Comparison of ENCODE assay signal across 13 cellular contexts in the genomic region with DNA sequence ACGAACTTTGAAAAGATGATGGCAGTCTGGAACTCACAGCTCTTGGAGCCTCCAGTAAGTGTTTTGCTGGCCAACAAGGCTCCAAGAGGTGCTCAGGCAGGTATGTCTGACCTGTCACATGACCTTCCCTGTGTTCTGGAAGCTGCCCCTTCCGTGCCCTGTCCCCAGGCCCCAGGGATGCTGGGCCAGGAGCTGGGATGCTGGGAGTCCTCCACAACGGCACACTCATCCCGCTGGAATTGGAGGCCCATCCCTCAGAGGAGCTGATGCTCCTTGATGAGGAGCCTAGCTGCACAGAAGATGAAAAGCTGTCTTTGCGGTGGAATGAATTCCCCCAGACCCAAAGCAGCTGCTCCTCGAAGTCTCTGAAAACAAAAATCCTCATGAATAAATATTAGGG. TPM values are rescaled to one million over a fixed set of nuclear protein-coding genes. Genes with fewer than 3 reads are reported as not detected.
DNase-seq lines count a peak whose midpoint lies in the region; ATAC-seq and TF ChIP-seq lines count a peak whose summit lies in the region.
"Had no signal": no experiment of that assay in that cellular context is flagged by ENCODE, and none has a peak within 500 bp of the region (broad histone marks: within the 10 kb centered on the region; RNA-seq: fewer than 3 reads in every experiment).

No MANE protein-coding gene starts in this region.

- POLR2A ChIA-PET in PC-3 (lab: Charles Lee; ENCODE audit: unreplicated experiment), result interaction anchor here (0.9 to 1.4 kb wide), 3 partner anchors 9 to 14 kb away, joined by 3 to 8 read pairs (median 4); no protein-coding TSS in a partner anchor

- no peak overlapping the region for H3K4me3 Mint-ChIP-seq in activated T-cell treated with anti-CD3 and anti-CD28 coated beads, Interleukin-2, amount 50 U/mL, for 24 hours

- H3K36me3 ChIP-seq in PC-3 (ENCODE audit: low read depth, low read length) (no peaks in the 10 kb centered on the region), mammary epithelial cell (ENCODE audit: insufficient read depth, low read length) (no peaks in the 10 kb centered on the region), skeletal muscle satellite cell (ENCODE audit: insufficient read depth, low read length) (no peaks in the 10 kb centered on the region), ascending aorta (no peaks in the 10 kb centered on the region)
- H3K36me3 ChIP-seq: thoracic aorta had no signal

- H3K27me3 ChIP-seq in PC-3 (ENCODE audit: low read length), result no peaks in the 10 kb centered on the region
- H3K27me3 ChIP-seq in mammary epithelial cell (ENCODE audit: insufficient read depth, low read length), result no peaks in the 10 kb centered on the region
- H3K27me3 ChIP-seq in skeletal muscle satellite cell (ENCODE audit: control insufficient read depth, insufficient read depth, low read length), result no peaks in the 10 kb centered on the region
- H3K27me3 ChIP-seq in ascending aorta, result no peaks in the 10 kb centered on the region

- in situ Hi-C loops in mammary epithelial cell (cut with MboI; ENCODE audit: low sequenced_read_pairs in 2 of 2), result no loop called here

- 33% methylated on average over 3 of the region's 6 CpGs for WGBS in mammary epithelial cell (ENCODE audit: low coverage, missing lambda C conversion rate)

- H3K4me3 ChIP-seq in PC-3 (ENCODE audit: low read length) (no peak overlapping the region; the same call in 1 of the 2 replicates), mammary epithelial cell (replicated peaks in 1 of 3; ENCODE audit: insufficient read depth in 1 of 3, low read depth in 2 of 3, low read length in 3 of 3) (no peak overlapping the region), skeletal muscle satellite cell (ENCODE audit: low read length) (no peak overlapping the region), ascending aorta (no peak overlapping the region)
- H3K4me3 ChIP-seq: SK-N-MC, thoracic aorta had no signal

- H3K27ac ChIP-seq in PC-3 (ENCODE audit: low read length) (peak overlapping the region; percentile 97), mammary epithelial cell (ENCODE audit: insufficient read depth, low read depth, low read length) (peak overlapping the region; percentile 83), ascending aorta (no peak overlapping the region)
- H3K27ac ChIP-seq: parathyroid adenoma, SK-N-MC, thoracic aorta had no signal

- no peaks in the 10 kb centered on the region for H3K9me2 ChIP-seq in PC-3 (replicated peaks; ENCODE audit: low read length)

- ATAC-seq in PC-3, result peak; percentile 28

- peaks cover 17% of the 10 kb centered on the region for H3F3A ChIP-seq in PC-3 (ENCODE audit: low read length, unreplicated experiment)

- peak overlapping the region; percentile 76 for H3K27ac Mint-ChIP-seq in activated T-cell treated with anti-CD3 and anti-CD28 coated beads, Interleukin-2, amount 50 U/mL, for 24 hours

- no peak for TF ChIP-seq CTCF in PC-3 (conservative IDR thresholded peaks at IDR 0.05; ENCODE audit: low read depth, low read length)
- no peak for TF ChIP-seq CTCF in mammary epithelial cell (conservative IDR thresholded peaks at IDR 0.05 in 1 of 2, IDR thresholded peaks at IDR 0.05 in 1 of 2; ENCODE audit: extremely low read depth in 1 of 2, insufficient read depth in 1 of 2, low read depth in 1 of 2, low read length in 2 of 2)
- no peak for TF ChIP-seq CTCF in ascending aorta (IDR thresholded peaks at IDR 0.05)

- dilution Hi-C loops in mammary epithelial cell (cut with HindIII; ENCODE audit: low sequenced_read_pairs), result no loop called here

- H3K4me1 ChIP-seq in PC-3 (ENCODE audit: insufficient read depth, low read length) (peaks cover 59% of the 10 kb centered on the region), mammary epithelial cell (ENCODE audit: insufficient read depth, low read length) (peaks cover 59% of the 10 kb centered on the region), skeletal muscle satellite cell (ENCODE audit: control insufficient read depth, insufficient read depth, low read length) (peaks cover 57% of the 10 kb centered on the region), ascending aorta (no peaks in the 10 kb centered on the region)
- H3K4me1 ChIP-seq: parathyroid adenoma had no signal

- H3K9me3 Mint-ChIP-seq in activated T-cell treated with anti-CD3 and anti-CD28 coated beads, Interleukin-2, amount 50 U/mL, for 24 hours, result no peaks in the 10 kb centered on the region

- peaks cover 37% of the 10 kb centered on the region for H3K4me1 Mint-ChIP-seq in activated T-cell treated with anti-CD3 and anti-CD28 coated beads, Interleukin-2, amount 50 U/mL, for 24 hours (ENCODE audit: low read depth)

- H3K9me3 ChIP-seq in PC-3 (ENCODE audit: low read length) (no peaks in the 10 kb centered on the region), mammary epithelial cell (replicated peaks; ENCODE audit: insufficient read depth, low read length) (no peaks in the 10 kb centered on the region), skeletal muscle satellite cell (replicated peaks; ENCODE audit: low read length) (no peaks in the 10 kb centered on the region), ascending aorta (no peaks in the 10 kb centered on the region)
- H3K9me3 ChIP-seq: thoracic aorta had no signal

- H3K9ac ChIP-seq in PC-3 (ENCODE audit: low read length), result peak overlapping the region; percentile 79
- peak overlapping the region; percentile 36 for H3K9ac ChIP-seq in mammary epithelial cell (ENCODE audit: insufficient read depth, low read length)
- H3K9ac ChIP-seq in skeletal muscle satellite cell (ENCODE audit: low read depth, low read length), result peak overlapping the region; percentile 86
- H3K9ac ChIP-seq: parathyroid adenoma had no signal

- H3K4me2 ChIP-seq in PC-3 (ENCODE audit: low read length), result peak overlapping the region; percentile 63
- H3K4me2 ChIP-seq in mammary epithelial cell (ENCODE audit: insufficient read depth, low read depth, low read length), result peak overlapping the region; percentile 63
- peak overlapping the region; percentile 50 for H3K4me2 ChIP-seq in skeletal muscle satellite cell (ENCODE audit: low read length)

- H2AFZ ChIP-seq in PC-3 (ENCODE audit: low read length) (peak overlapping the region; percentile 42), mammary epithelial cell (ENCODE audit: low read depth, low read length) (peak overlapping the region; percentile 61)
- H2AFZ ChIP-seq: parathyroid adenoma had no signal

- intact Hi-C loops in PC-3 (cut with micrococcal nuclease) (loop anchor here (1.0 to 10.0 kb wide), 2 partner anchors 11 to 458 kb away; no protein-coding TSS in a partner anchor), mammary epithelial cell (cut with micrococcal nuclease) (loop anchor here (1.0 to 10.0 kb wide), 3 partner anchors 10 to 458 kb away; no protein-coding TSS in a partner anchor), ascending aorta (cut with DNase I) (no loop called here)

- BruUV-seq in PC-3 (replicated peaks; lab: Mats Ljungman, UMichigan) (TSS peak; percentile 93), mammary epithelial cell (replicated peaks; lab: Mats Ljungman, UMichigan) (TSS peak; percentile 72)

- H3K27me3 Mint-ChIP-seq in activated T-cell treated with anti-CD3 and anti-CD28 coated beads, Interleukin-2, amount 50 U/mL, for 24 hours, result peaks cover 4% of the 10 kb centered on the region

- DNase-seq in activated T-cell treated with anti-CD3 and anti-CD28 coated beads, Interleukin-2, amount 50 U/mL, for 24 hours, result no peak
- no peak for DNase-seq in activated T-cell treated with anti-CD3 and anti-CD28 coated beads for 4 hours
- DNase-seq in PC-3, result no peak
- no peak for DNase-seq in mammary epithelial cell
- DNase-seq in stimulated activated naive CD4-positive, alpha-beta T cell treated with Interleukin-2 at 50 U/mL for 16 hours (lab: John Stamatoyannopoulos, UW), result no peak
- DNase-seq in foreskin melanocyte, result no peak
- no peak for DNase-seq in ascending aorta (ENCODE audit: low spot score in 2 of 2)
- DNase-seq: NCI-H69 had no signal

- no peaks in the 10 kb centered on the region for H3K79me2 ChIP-seq in PC-3 (ENCODE audit: low read length)
- no peaks in the 10 kb centered on the region for H3K79me2 ChIP-seq in mammary epithelial cell (ENCODE audit: insufficient read depth, low read length)
- H3K79me2 ChIP-seq: parathyroid adenoma had no signal

- CTCF ChIA-PET in PC-3 (lab: Charles Lee) (interaction anchor here (0.6 to 1.3 kb wide), 5 partner anchors 9 to 175 kb away, joined by 3 to 7 read pairs (median 3); no protein-coding TSS in a partner anchor), mammary epithelial cell (lab: Charles Lee; ENCODE audit: low non-redundant PET) (no interaction called here)

- no peaks in the 10 kb centered on the region for H3K36me3 Mint-ChIP-seq in activated T-cell treated with anti-CD3 and anti-CD28 coated beads, Interleukin-2, amount 50 U/mL, for 24 hours (ENCODE audit: low read depth)

- no peaks in the 10 kb centered on the region for H4K20me1 ChIP-seq in PC-3 (ENCODE audit: low read length)
- H4K20me1 ChIP-seq in mammary epithelial cell (ENCODE audit: insufficient read depth, low read length), result no peaks in the 10 kb centered on the region

RNA-seq across cellular contexts. Expression of a gene that starts 47.8 kb away (rescaled TPM):
- not detected in 2 replicates for total RNA-seq in PC-3 (2014; rRNA removed)
- total RNA-seq in mammary epithelial cell, result not detected
- not detected for polyA plus RNA-seq in mammary epithelial cell
- polyA minus RNA-seq in mammary epithelial cell, result not detected
- not detected in 2 replicates for total RNA-seq in skeletal muscle satellite cell (2012; rRNA removed)
- total RNA-seq in ascending aorta, result not detected
- total RNA-seq: A673, thoracic aorta had no signal

RNA-seq across cellular contexts. Expression of a gene that starts 53.0 kb away (rescaled TPM):
- not detected in 2 replicates for total RNA-seq in PC-3 (2014; rRNA removed)
- total RNA-seq in mammary epithelial cell, result not detected
- polyA plus RNA-seq in mammary epithelial cell, result 0.08 TPM
- not detected for polyA minus RNA-seq in mammary epithelial cell
- not detected in 2 replicates for total RNA-seq in skeletal muscle satellite cell (2012; rRNA removed)
- total RNA-seq in ascending aorta, result not detected
- total RNA-seq: A673 had no signal

Comparison
In these comparisons a context has a peak if more than half of its experiments do, and no peak if none do; other contexts are left out.
1. H3K27ac ChIP-seq: peak in PC-3 (single experiment) and mammary epithelial cell (single experiment); none in ascending aorta (0 of 2).
2. H3K9ac ChIP-seq: peak in every context shown above with its lines; median percentile 86 in skeletal muscle satellite cell; 79 in PC-3; 36 in mammary epithelial cell.
3. Peak in every context shown above with its lines, with median percentiles within 50 percentile points of each other: H3K4me2 ChIP-seq.